1 cellular context compared by ENCODE assay signal in genomic region chr20:62087227-62087626, GRCh38.
TF ChIP-seq lines count a peak whose summit lies in the region.

No MANE protein-coding gene starts in this region.

TF ChIP-seq in HepG2, 621 proteins besides CTCF, POLR2A, EP300 and RAD21:
- TF ChIP-seq SP2 (CRISPR knock-in tag; IDR thresholded peaks at IDR 0.05) (0 out of 2 replicates have a peak, but pooled peaks have one; percentile 17), ZNF101 (CRISPR knock-in tag; IDR thresholded peaks at IDR 0.05; ENCODE audit: borderline replicate concordance, low read depth) (no peak), ZBTB7A (CRISPR knock-in tag; IDR thresholded peaks at IDR 0.05) (0 out of 2 replicates have a peak, but pooled peaks have one; percentile 33), ZNF724P (CRISPR knock-in tag; IDR thresholded peaks at IDR 0.05; ENCODE audit: borderline replicate concordance) (no peak), ZNF121 (CRISPR knock-in tag; IDR thresholded peaks at IDR 0.05) (peak; percentile 70), ARID3A (IDR thresholded peaks at IDR 0.05; ENCODE audit: low read depth, low read length) (no peak), SRY (CRISPR knock-in tag; IDR thresholded peaks at IDR 0.05) (0 out of 2 replicates have a peak, but pooled peaks have one; percentile 34), MAF1 (CRISPR knock-in tag; IDR thresholded peaks at IDR 0.05; ENCODE audit: borderline replicate concordance) (no peak), ZNF30 (CRISPR knock-in tag; IDR thresholded peaks at IDR 0.05) (no peak), TFAP4 (IDR thresholded peaks at IDR 0.05; ENCODE audit: borderline replicate concordance, low read depth) (peak; percentile 41; the same call in 1 of the 2 replicates), NR2F2 (IDR thresholded peaks at IDR 0.05; ENCODE audit: borderline replicate concordance, low read depth) (no peak), SNAPC4 (CRISPR knock-in tag; IDR thresholded peaks at IDR 0.05) (no peak), HNRNPLL (IDR thresholded peaks at IDR 0.05; ENCODE audit: low read depth, low read length, poor library complexity, severe bottlenecking) (peak; percentile 25), ZMYM2 (CRISPR knock-in tag; IDR thresholded peaks at IDR 0.05) (no peak), IKZF4 (CRISPR knock-in tag; IDR thresholded peaks at IDR 0.05; ENCODE audit: borderline replicate concordance, low read depth, not compliant biosample characterization) (no peak), NPAS2 (CRISPR knock-in tag; IDR thresholded peaks at IDR 0.05; ENCODE audit: borderline replicate concordance) (0 out of 2 replicates have a peak, but pooled peaks have one; percentile 71), JUND (CRISPR knock-in tag; IDR thresholded peaks at IDR 0.05) (no peak), ZNF589 (CRISPR knock-in tag; conservative IDR thresholded peaks at IDR 0.05) (no peak), ZSCAN21 (CRISPR knock-in tag; IDR thresholded peaks at IDR 0.05; ENCODE audit: borderline replicate concordance) (no peak), PAX8 (CRISPR knock-in tag; IDR thresholded peaks at IDR 0.05; ENCODE audit: borderline replicate concordance) (no peak), ZBTB8A (CRISPR knock-in tag; IDR thresholded peaks at IDR 0.05; ENCODE audit: borderline replicate concordance, low read depth) (no peak), ZNF776 (CRISPR knock-in tag; IDR thresholded peaks at IDR 0.05) (no peak), NFAT5 (CRISPR knock-in tag; IDR thresholded peaks at IDR 0.05) (no peak), AKNA (CRISPR knock-in tag; IDR thresholded peaks at IDR 0.05; ENCODE audit: borderline replicate concordance) (no peak), SALL1 (CRISPR knock-in tag; IDR thresholded peaks at IDR 0.05) (peak; percentile 18; the same call in 1 of the 2 replicates), ZNF24 (IDR thresholded peaks at IDR 0.05) (no peak), ATRX (CRISPR knock-in tag; IDR thresholded peaks at IDR 0.05; ENCODE audit: borderline replicate concordance) (no peak), ZNF740 (CRISPR knock-in tag; IDR thresholded peaks at IDR 0.05) (no peak), MTA1 (CRISPR knock-in tag; IDR thresholded peaks at IDR 0.05; ENCODE audit: borderline replicate concordance) (0 out of 2 replicates have a peak, but pooled peaks have one; percentile 1), USF2 (IDR thresholded peaks at IDR 0.05; ENCODE audit: low read depth, low read length) (no peak), USF2 (CRISPR knock-in tag; IDR thresholded peaks at IDR 0.05; ENCODE audit: borderline replicate concordance) (no peak), THAP9 (CRISPR knock-in tag; IDR thresholded peaks at IDR 0.05; ENCODE audit: borderline replicate concordance) (no peak), ZBTB20 (CRISPR knock-in tag; IDR thresholded peaks at IDR 0.05; ENCODE audit: borderline replicate concordance, low read depth) (no peak)
TF ChIP-seq in HepG2: peak in this region for 9.
